In the genomic region with DNA sequence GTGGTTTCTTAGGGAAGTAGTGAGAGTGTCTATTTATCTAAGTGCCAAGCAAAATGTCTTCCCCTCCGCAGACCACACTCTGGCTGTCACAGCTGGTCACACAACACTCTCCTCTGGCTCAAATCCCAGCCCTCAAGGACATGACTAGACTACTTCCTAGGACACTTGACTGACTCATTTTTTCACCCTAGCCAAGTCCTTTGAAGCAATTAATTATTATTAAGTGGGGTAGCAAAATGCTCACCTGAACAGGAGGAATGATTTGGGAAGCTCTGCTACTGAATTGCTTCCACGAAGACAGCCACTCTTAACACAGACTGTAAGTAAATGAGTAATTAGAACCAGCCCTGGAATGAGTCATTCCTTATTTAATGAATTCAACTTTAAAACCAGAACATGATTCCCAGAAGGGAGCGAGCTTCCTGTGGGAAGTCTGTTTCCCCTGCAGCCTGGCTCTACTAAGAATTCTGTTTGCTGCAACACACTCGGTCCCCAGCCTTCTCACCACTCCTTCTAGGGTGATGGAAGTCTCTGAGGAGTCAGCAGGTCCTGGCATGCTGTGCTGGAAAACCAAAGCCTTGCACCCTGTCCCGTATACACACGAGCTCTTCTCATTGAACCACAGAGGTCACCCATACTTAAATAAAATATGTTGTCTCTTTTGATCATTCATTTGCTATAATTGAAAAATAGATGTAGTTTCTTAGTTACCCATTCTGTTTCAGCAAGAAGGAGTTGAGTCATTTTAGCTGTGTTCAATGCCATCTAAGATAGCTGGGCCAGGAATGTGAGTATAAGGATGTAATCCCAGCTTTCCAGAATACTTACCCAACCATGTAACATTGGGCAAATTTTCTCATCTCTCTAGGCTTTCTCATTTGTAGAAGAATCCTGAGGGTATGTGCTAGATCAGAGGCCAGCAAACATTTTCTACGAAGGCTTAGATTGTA, we compare ENCODE assay signal across 1 cellular context.
A peak's percentile ranks its signal among the peaks of the same experiment; 100 is the strongest.
TF ChIP-seq lines count a peak whose summit lies in the region.

No MANE protein-coding gene starts in this region.

TF ChIP-seq in Ishikawa, 13 proteins besides CTCF, POLR2A, EP300 and RAD21 (continued from another document):
- TF ChIP-seq, protein P1, sequence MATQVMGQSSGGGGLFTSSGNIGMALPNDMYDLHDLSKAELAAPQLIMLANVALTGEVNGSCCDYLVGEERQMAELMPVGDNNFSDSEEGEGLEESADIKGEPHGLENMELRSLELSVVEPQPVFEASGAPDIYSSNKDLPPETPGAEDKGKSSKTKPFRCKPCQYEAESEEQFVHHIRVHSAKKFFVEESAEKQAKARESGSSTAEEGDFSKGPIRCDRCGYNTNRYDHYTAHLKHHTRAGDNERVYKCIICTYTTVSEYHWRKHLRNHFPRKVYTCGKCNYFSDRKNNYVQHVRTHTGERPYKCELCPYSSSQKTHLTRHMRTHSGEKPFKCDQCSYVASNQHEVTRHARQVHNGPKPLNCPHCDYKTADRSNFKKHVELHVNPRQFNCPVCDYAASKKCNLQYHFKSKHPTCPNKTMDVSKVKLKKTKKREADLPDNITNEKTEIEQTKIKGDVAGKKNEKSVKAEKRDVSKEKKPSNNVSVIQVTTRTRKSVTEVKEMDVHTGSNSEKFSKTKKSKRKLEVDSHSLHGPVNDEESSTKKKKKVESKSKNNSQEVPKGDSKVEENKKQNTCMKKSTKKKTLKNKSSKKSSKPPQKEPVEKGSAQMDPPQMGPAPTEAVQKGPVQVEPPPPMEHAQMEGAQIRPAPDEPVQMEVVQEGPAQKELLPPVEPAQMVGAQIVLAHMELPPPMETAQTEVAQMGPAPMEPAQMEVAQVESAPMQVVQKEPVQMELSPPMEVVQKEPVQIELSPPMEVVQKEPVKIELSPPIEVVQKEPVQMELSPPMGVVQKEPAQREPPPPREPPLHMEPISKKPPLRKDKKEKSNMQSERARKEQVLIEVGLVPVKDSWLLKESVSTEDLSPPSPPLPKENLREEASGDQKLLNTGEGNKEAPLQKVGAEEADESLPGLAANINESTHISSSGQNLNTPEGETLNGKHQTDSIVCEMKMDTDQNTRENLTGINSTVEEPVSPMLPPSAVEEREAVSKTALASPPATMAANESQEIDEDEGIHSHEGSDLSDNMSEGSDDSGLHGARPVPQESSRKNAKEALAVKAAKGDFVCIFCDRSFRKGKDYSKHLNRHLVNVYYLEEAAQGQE (IDR thresholded peaks at IDR 0.05; ENCODE audit: low read depth): no peak
- TF ChIP-seq ZBTB7A (IDR thresholded peaks at IDR 0.05; ENCODE audit: low read depth) (no peak), TAF1 (IDR thresholded peaks at IDR 0.05; ENCODE audit: low read depth) (no peak), FOXM1 (IDR thresholded peaks at IDR 0.05; ENCODE audit: borderline replicate concordance, low read depth) (no peak), NFIC (IDR thresholded peaks at IDR 0.05) (peak; percentile 76), CEBPB (IDR thresholded peaks at IDR 0.05) (no peak), CREB1 (IDR thresholded peaks at IDR 0.05; ENCODE audit: low read depth) (no peak), TEAD4 (IDR thresholded peaks at IDR 0.05) (peak; percentile 26; the same call in 1 of the 2 replicates)
- TF ChIP-seq, protein P2, sequence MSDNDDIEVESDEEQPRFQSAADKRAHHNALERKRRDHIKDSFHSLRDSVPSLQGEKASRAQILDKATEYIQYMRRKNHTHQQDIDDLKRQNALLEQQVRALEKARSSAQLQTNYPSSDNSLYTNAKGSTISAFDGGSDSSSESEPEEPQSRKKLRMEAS (IDR thresholded peaks at IDR 0.05): no peak
TF ChIP-seq in Ishikawa: peak in this region for 4.
